15 cellular contexts compared by ENCODE assay signal in the genomic region with DNA sequence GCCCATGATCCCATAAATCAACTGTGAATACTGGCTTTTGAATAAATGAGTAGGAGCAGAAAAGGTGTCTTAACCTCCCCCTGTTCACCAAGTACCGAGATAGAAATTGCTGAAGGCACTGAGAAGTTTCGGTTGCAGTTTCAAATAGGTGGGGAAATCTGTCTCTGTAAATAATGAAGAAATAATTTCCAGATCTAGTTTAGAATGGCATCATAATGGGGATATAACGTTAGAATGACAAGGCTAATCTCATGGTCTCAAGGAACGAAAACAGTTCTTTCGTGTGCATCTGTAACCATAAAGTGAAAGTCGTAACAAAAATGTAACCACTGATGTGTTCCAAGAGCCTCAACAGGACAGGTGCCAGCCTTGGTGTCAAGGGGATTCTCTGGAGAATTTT. TPM values are rescaled to one million over a fixed set of nuclear protein-coding genes. Genes with fewer than 3 reads are reported as not detected.
DNase-seq lines count a peak whose midpoint lies in the region; ATAC-seq and TF ChIP-seq lines count a peak whose summit lies in the region.
"Had no signal": no experiment of that assay in that cellular context is flagged by ENCODE, and none has a peak within 500 bp of the region (broad histone marks: within the 10 kb centered on the region; RNA-seq: fewer than 3 reads in every experiment).

No MANE protein-coding gene starts in this region.

- H3K27ac Mint-ChIP-seq in chondrocyte (ENCODE audit: unreplicated experiment), result no peak overlapping the region

- H4K20me1 ChIP-seq in hepatocyte (ENCODE audit: insufficient read depth, poor library complexity, severe bottlenecking), result no peaks in the 10 kb centered on the region

- H3K4me2 ChIP-seq in hepatocyte, result no peak overlapping the region

- H3K27me3 Mint-ChIP-seq in chondrocyte (ENCODE audit: low read depth), result peaks cover 12% of the 10 kb centered on the region

- ATAC-seq in GM18499 (IDR thresholded peaks at IDR 0.05; ENCODE audit: insufficient read depth, unreplicated experiment) (peak; percentile 54), GM19397 (IDR thresholded peaks at IDR 0.05; ENCODE audit: unreplicated experiment) (peak; percentile 74), HG02798 (IDR thresholded peaks at IDR 0.05; ENCODE audit: poor library complexity, unreplicated experiment) (peak; percentile 82), HG03457 (IDR thresholded peaks at IDR 0.05; ENCODE audit: unreplicated experiment) (peak; percentile 87), heart left ventricle (no peak)

- H3K9me3 ChIP-seq in heart left ventricle, result no peaks in the 10 kb centered on the region
- H3K9me3 ChIP-seq in hepatocyte (ENCODE audit: low read depth), result no peaks in the 10 kb centered on the region
- H3K9me3 ChIP-seq: BE2C had no signal

- H3K27me3 ChIP-seq in heart left ventricle (peaks cover 0 to 27% (median 7%) of the 10 kb centered on the region in 9 donors), hepatocyte (no peaks in the 10 kb centered on the region)
- H3K27me3 ChIP-seq: BE2C had no signal

- no peak for TF ChIP-seq CTCF in chondrocyte (IDR thresholded peaks at IDR 0.05)
- no peak for TF ChIP-seq CTCF in heart left ventricle (IDR thresholded peaks at IDR 0.05)
- TF ChIP-seq CTCF in hepatocyte (IDR thresholded peaks at IDR 0.05; ENCODE audit: poor library complexity), result no peak

- TF ChIP-seq POLR2A in heart left ventricle (IDR thresholded peaks at IDR 0.05), result no peak

- no peaks in the 10 kb centered on the region for H3K4me1 Mint-ChIP-seq in chondrocyte (ENCODE audit: low read depth)

- H3K79me2 ChIP-seq in hepatocyte, result no peaks in the 10 kb centered on the region

- no peak overlapping the region for H2AFZ ChIP-seq in hepatocyte

- WGBS in heart left ventricle, 4 donors, result 84 to 93% (median 86%) methylated on average over 6 of the region's 6 CpGs
- WGBS in hepatocyte (ENCODE audit: low lambda C conversion rate, missing lambda C conversion rate), result 84% methylated on average over 6 of the region's 6 CpGs

- DNase-seq in chondrocyte (ENCODE audit: low spot score) (no peak), heart left ventricle (no peak), hepatocyte (ENCODE audit: low spot score) (no peak)
- DNase-seq in activated naive CD4-positive, alpha-beta T cell (lab: John Stamatoyannopoulos, UW), result no peak
- DNase-seq: activated CD4-positive, alpha-beta T cell treated with anti-CD3 and anti-CD28 coated beads, Interleukin-2, amount 50 U/mL, for 1 hour; BE2C; GF-D8; glutamatergic neuron; NCI-H1092 treated with DMSO at 0.1 percent for 48 hours; NCI-H774; retina had no signal

- no peak overlapping the region for H3K4me3 Mint-ChIP-seq in chondrocyte (ENCODE audit: unreplicated experiment)

- H3K4me1 ChIP-seq in heart left ventricle (no peaks in the 10 kb centered on the region), hepatocyte (ENCODE audit: insufficient read depth) (no peaks in the 10 kb centered on the region)
- H3K4me1 ChIP-seq: BE2C had no signal

- H3K36me3 Mint-ChIP-seq in chondrocyte (ENCODE audit: low read depth), result no peaks in the 10 kb centered on the region

- intact Hi-C loops in heart left ventricle (cut with DNase I), result no loop called here

- no peaks in the 10 kb centered on the region for H3K36me3 ChIP-seq in heart left ventricle
- no peaks in the 10 kb centered on the region for H3K36me3 ChIP-seq in hepatocyte (replicated peaks; ENCODE audit: insufficient read depth, low read depth)
- H3K36me3 ChIP-seq: BE2C had no signal

- no peaks in the 10 kb centered on the region for H3K9me2 ChIP-seq in hepatocyte (replicated peaks; ENCODE audit: insufficient read depth)

- H3K9me3 Mint-ChIP-seq in chondrocyte (ENCODE audit: low read depth), result no peaks in the 10 kb centered on the region

- H3K27ac ChIP-seq in heart left ventricle (no peak overlapping the region), hepatocyte (no peak overlapping the region)

- H3K4me3 ChIP-seq in heart left ventricle, result no peak overlapping the region
- H3K4me3 ChIP-seq in hepatocyte, result no peak overlapping the region

RNA-seq across cellular contexts. Expression of gene TMEM18, which starts 49.9 kb away (rescaled TPM):
- total RNA-seq in chondrocyte (25.5 to 33.9 TPM (median 28.8 TPM) in 3 replicates), heart left ventricle (10 to 100 TPM in 5 of 9 donors, 1 to 10 TPM in 4; 8.8 to 14.2 (median 10.5) TPM), hepatocyte (35.2 and 35.4 TPM in 2 replicates)
- polyA plus RNA-seq in heart left ventricle (10 to 100 TPM in 1 of 2 donors, 1 to 10 TPM in 1; 7.0 to 20.0 TPM), hepatocyte (43.1 and 47.1 TPM in 2 replicates)

Comparison
In these comparisons a context has a peak if more than half of its experiments do, and no peak if none do; other contexts are left out.
1. ATAC-seq: peak in GM18499 (single experiment), GM19397 (single experiment), HG02798 (single experiment) and HG03457 (single experiment); none in heart left ventricle (0 of 4).